ENCODE assay signal across 15 cellular contexts in genomic region chr2:119246884-119247843, GRCh38. TPM values are rescaled to one million over a fixed set of nuclear protein-coding genes. Genes with fewer than 3 reads are reported as not detected.
DNase-seq lines count a peak whose midpoint lies in the region; ATAC-seq, FAIRE-seq and TF ChIP-seq lines count a peak whose summit lies in the region.
"Had no signal": no experiment of that assay in that cellular context is flagged by ENCODE, and none has a peak within 500 bp of the region (broad histone marks: within the 10 kb centered on the region; RNA-seq: fewer than 3 reads in every experiment).

No MANE protein-coding gene starts in this region.

- no peak overlapping the region for H2BK20ac ChIP-seq in IMR-90 (ENCODE audit: low read depth, low read length)

- H3K14ac ChIP-seq in IMR-90 (replicated peaks; ENCODE audit: low read depth, low read length) = no peak overlapping the region

- in situ Hi-C loops in IMR-90 (cut with MboI; ENCODE audit: low sequenced_read_pairs) (loop anchor here (25.0 kb wide), 1 partner anchor 990 kb away; no protein-coding TSS in a partner anchor), HepG2 (cut with HindIII; ENCODE audit: extremely low pct_ligation_motif_present, low pct_unique_long_range_greater_than_20kb) (no loop called here)

- H3K27me3 ChIP-seq in IMR-90 (ENCODE audit: control insufficient read depth, insufficient read depth, low read length) = no peaks in the 10 kb centered on the region
- H3K27me3 ChIP-seq in HepG2 (ENCODE audit: control insufficient read depth in 1 of 2, insufficient read depth in 2 of 2, low read length in 2 of 2) = no peaks in the 10 kb centered on the region
- H3K27me3 ChIP-seq in stomach = no peaks in the 10 kb centered on the region
- H3K27me3 ChIP-seq: BE2C had no signal

- DNase-seq in IMR-90 = no peak
- DNase-seq in WTC11 (ENCODE audit: low spot score) = no peak
- no peak for DNase-seq in HepG2 (ENCODE audit: low spot score)
- peak; percentile 22 for DNase-seq in stomach
- no peak for DNase-seq in osteocyte (ENCODE audit: extremely low spot score, unreplicated experiment)
- DNase-seq in caudate nucleus (lab: John Stamatoyannopoulos, UW) = no peak
- DNase-seq: BE2C; CD8-positive, alpha-beta T cell; MV-4-11; NCI-H1694; NCI-H748 treated with DMSO at 0.1 percent for 48 hours; SHP77 had no signal

- peaks cover 17% of the 10 kb centered on the region for H3K4me1 ChIP-seq in IMR-90 (ENCODE audit: control insufficient read depth, insufficient read depth, low read length)
- peaks cover 13% of the 10 kb centered on the region; the same call in 1 of the 2 replicates for H3K4me1 ChIP-seq in HepG2 (ENCODE audit: insufficient read depth, low read length)
- peaks cover 0 to 20% (median 6%) of the 10 kb centered on the region in 4 donors for H3K4me1 ChIP-seq in stomach
- H3K4me1 ChIP-seq: BE2C had no signal

- H3K9me3 Mint-ChIP-seq in WTC11 = peaks cover 5% of the 10 kb centered on the region; the same call in 1 of the 2 replicates
- H3K9me3 Mint-ChIP-seq in osteocyte (ENCODE audit: unreplicated experiment) = peaks cover 5% of the 10 kb centered on the region
- H3K9me3 Mint-ChIP-seq: CD8-positive, alpha-beta T cell had no signal

- no peak overlapping the region for H4K91ac ChIP-seq in IMR-90 (ENCODE audit: insufficient read depth, low read depth, low read length)

- H3K4me3 Mint-ChIP-seq in WTC11 (no peak overlapping the region), osteocyte (ENCODE audit: unreplicated experiment) (no peak overlapping the region)
- H3K4me3 Mint-ChIP-seq: CD8-positive, alpha-beta T cell had no signal

- TF ChIP-seq CTCF in IMR-90 (conservative IDR thresholded peaks at IDR 0.05; ENCODE audit: low read depth, low read length) (no peak), WTC11 (IDR thresholded peaks at IDR 0.05) (no peak), HepG2 (CRISPR knock-in tag; IDR thresholded peaks at IDR 0.05) (peak; percentile 26; the same call in 1 of the 2 replicates), stomach (IDR thresholded peaks at IDR 0.05) (no peak), osteocyte (IDR thresholded peaks at IDR 0.05) (no peak)

- intact Hi-C loops in IMR-90 (cut with micrococcal nuclease) (no loop called here), HepG2 (cut with micrococcal nuclease; ENCODE audit: unreplicated experiment) (no loop called here), stomach (cut with DNase I; ENCODE audit: low total_unique reads) (no loop called here)

- WGBS in IMR-90 (ENCODE audit: extremely low coverage in 2 of 2, insufficient read length in 1 of 2), 2 experiments = 97% methylated on average over 13 of the region's 24 CpGs; no CpG with 5 or more reads in 1 of the 2 experiments
- 92% methylated on average over 18 of the region's 24 CpGs for WGBS in HepG2 (ENCODE audit: low lambda C conversion rate)
- WGBS in stomach, 5 donors = 83 to 90% (median 89%) methylated on average over 11 to 24 of the region's 24 CpGs

- H3K27ac ChIP-seq in IMR-90 (ENCODE audit: insufficient read depth, low read length) (no peak overlapping the region), HepG2 (ENCODE audit: extremely low read length, insufficient read depth, low read length) (no peak overlapping the region), stomach (no peak overlapping the region), caudate nucleus (ENCODE audit: low read depth, low read length) (no peak overlapping the region)

- no peaks in the 10 kb centered on the region; the same call in 1 of the 2 replicates for H3K27me3 Mint-ChIP-seq in WTC11 (ENCODE audit: low read depth)
- H3K27me3 Mint-ChIP-seq in osteocyte (ENCODE audit: unreplicated experiment) = no peaks in the 10 kb centered on the region

- no peak overlapping the region for H2BK15ac ChIP-seq in IMR-90 (ENCODE audit: low read depth, low read length)

- TF ChIP-seq RAD21 in IMR-90 (IDR thresholded peaks at IDR 0.05; ENCODE audit: low read length) (no peak), HepG2 (CRISPR knock-in tag; IDR thresholded peaks at IDR 0.05) (no peak)

- no peak overlapping the region for H2BK5ac ChIP-seq in IMR-90 (ENCODE audit: low read depth, low read length, poor library complexity, severe bottlenecking)

- peaks cover 2% of the 10 kb centered on the region; the same call in 1 of the 2 replicates for H3K9me3 ChIP-seq in IMR-90 (ENCODE audit: control insufficient read depth, insufficient read depth, low read length)
- no peaks in the 10 kb centered on the region for H3K9me3 ChIP-seq in HepG2 (ENCODE audit: low read length)
- H3K9me3 ChIP-seq in stomach = peaks cover 0 to 6% (median 2%) of the 10 kb centered on the region in 4 donors
- H3K9me3 ChIP-seq: BE2C had no signal

- no peak overlapping the region for H3K56ac ChIP-seq in IMR-90 (ENCODE audit: extremely low read depth, insufficient read depth, low read length)

- no peak overlapping the region for H2AK9ac ChIP-seq in IMR-90 (replicated peaks; ENCODE audit: low read depth, low read length, poor library complexity)

- no peak overlapping the region for H4K8ac ChIP-seq in IMR-90 (ENCODE audit: low read depth in 2 of 2, low read length in 2 of 2)

- H3K9me1 ChIP-seq in IMR-90 (ENCODE audit: insufficient read depth, low read length) = peaks cover 22% of the 10 kb centered on the region

- ATAC-seq in IMR-90 (ENCODE audit: low read depth) = no peak
- ATAC-seq in WTC11 = peak; percentile 71
- ATAC-seq in HepG2 = peak; percentile 71
- no peak for ATAC-seq in HG03097 (IDR thresholded peaks at IDR 0.05; ENCODE audit: low FRiP score, unreplicated experiment)
- ATAC-seq: CD8-positive, alpha-beta T cell; Panc1 had no signal

- H3K27ac Mint-ChIP-seq in WTC11 = no peak overlapping the region
- no peak overlapping the region for H3K27ac Mint-ChIP-seq in osteocyte (ENCODE audit: unreplicated experiment)
- H3K27ac Mint-ChIP-seq: CD8-positive, alpha-beta T cell had no signal

- TF ChIP-seq EP300 in HepG2 (IDR thresholded peaks at IDR 0.05; ENCODE audit: low read depth in 2 of 2, low read length in 2 of 2) (no peak), HepG2 (CRISPR knock-in tag; IDR thresholded peaks at IDR 0.05; ENCODE audit: borderline replicate concordance) (no peak), stomach (IDR thresholded peaks at IDR 0.05) (no peak)

- H3K4me3 ChIP-seq in IMR-90 (ENCODE audit: insufficient read depth, low read depth, low read length) (no peak overlapping the region), HepG2 (replicated peaks in 1 of 3; ENCODE audit: insufficient read depth in 1 of 3, low read depth in 2 of 3, low read length in 3 of 3) (no peak overlapping the region), stomach (no peak overlapping the region)

- H2AK5ac ChIP-seq in IMR-90 (ENCODE audit: low read depth, low read length) = peak overlapping the region; percentile 58; the same call in 1 of the 2 replicates

- H3K36me3 Mint-ChIP-seq in WTC11 (peaks cover 29% of the 10 kb centered on the region), osteocyte (ENCODE audit: unreplicated experiment) (peaks cover 7% of the 10 kb centered on the region)
- H3K36me3 Mint-ChIP-seq: CD8-positive, alpha-beta T cell had no signal

- no peaks in the 10 kb centered on the region for H3K4me1 Mint-ChIP-seq in WTC11
- H3K4me1 Mint-ChIP-seq in osteocyte (ENCODE audit: unreplicated experiment) = peaks cover 46% of the 10 kb centered on the region

- H2BK120ac ChIP-seq in IMR-90 (ENCODE audit: low read depth, low read length) = peak overlapping the region; percentile 57; the same call in 1 of the 2 replicates

- H3K9ac ChIP-seq in IMR-90 (ENCODE audit: low read depth, low read length) = no peak overlapping the region
- no peak overlapping the region for H3K9ac ChIP-seq in HepG2 (ENCODE audit: insufficient read depth, low read depth, low read length)

- H3K18ac ChIP-seq in IMR-90 (ENCODE audit: low read depth, low read length) = no peak overlapping the region

- no peak for FAIRE-seq in HepG2 (lab: Jason Lieb, UNC)
- FAIRE-seq: H54 had no signal

- dilution Hi-C loops in IMR-90 (cut with HindIII; ENCODE audit: low sequenced_read_pairs, unreplicated experiment) = no loop called here

- no peak overlapping the region for H4K5ac ChIP-seq in IMR-90 (ENCODE audit: low read depth, low read length)

- H3K4me2 ChIP-seq in IMR-90 (ENCODE audit: low read depth, low read length) = no peak overlapping the region
- H3K4me2 ChIP-seq in HepG2 (ENCODE audit: low read depth, low read length) = no peak overlapping the region

- CTCF ChIA-PET in IMR-90 (lab: Yijun Ruan, JAX) = interaction anchor here (1.1 kb wide), 1 partner anchor 14 kb away, joined by 3 read pairs; no protein-coding TSS in a partner anchor
- CTCF ChIA-PET in WTC11 (lab: Charles Lee) = interaction anchor here (0.5 to 1.6 kb wide), 8 partner anchors 8 to 313 kb away, joined by 3 to 13 read pairs (median 4); no protein-coding TSS in a partner anchor
- CTCF ChIA-PET in HepG2 (lab: Yijun Ruan, JAX; ENCODE audit: low intra/inter-chr PET ratio, low total read pairs) = no interaction called here

- no peak overlapping the region for H3K23ac ChIP-seq in IMR-90 (ENCODE audit: low read depth, low read length)

- H3K4ac ChIP-seq in IMR-90 (ENCODE audit: low read depth, low read length) = no peak overlapping the region

- no peak overlapping the region for H2AFZ ChIP-seq in IMR-90 (replicated peaks; ENCODE audit: low read length, poor library complexity)
- no peak overlapping the region for H2AFZ ChIP-seq in HepG2 (ENCODE audit: low read length)

- TF ChIP-seq POLR2A in IMR-90 (IDR thresholded peaks at IDR 0.05; ENCODE audit: low read depth, low read length) (no peak), HepG2 (IDR thresholded peaks at IDR 0.05; ENCODE audit: insufficient read depth in 1 of 2, low read depth in 2 of 2, low read length in 2 of 2) (no peak), stomach (IDR thresholded peaks at IDR 0.05) (no peak)

- POLR2A ChIA-PET in IMR-90 (lab: Charles Lee; ENCODE audit: unreplicated experiment) = no interaction called here
- POLR2A ChIA-PET in WTC11 (lab: Charles Lee) = no interaction called here
- POLR2A ChIA-PET in HepG2 (lab: Yijun Ruan, JAX) = interaction anchor here (1.2 kb wide), 1 partner anchor 24 kb away, joined by 3 read pairs; the partner anchor contains the start of gene STEAP3

- no TSS peak for BruUV-seq in IMR-90 (replicated peaks; lab: Mats Ljungman, UMichigan)
- BruUV-seq in HepG2 (replicated peaks; lab: Mats Ljungman, UMichigan) = no TSS peak

- H3K79me1 ChIP-seq in IMR-90 (ENCODE audit: low read depth in 1 of 2, low read length in 2 of 2) = peaks cover 0 to 16% of the 10 kb centered on the region in 2 experiments; a peak in 2 of 4 replicates

- H3K79me2 ChIP-seq in HepG2 (ENCODE audit: insufficient read depth, low read length) = no peaks in the 10 kb centered on the region

- peaks cover 4% of the 10 kb centered on the region for H3K36me3 ChIP-seq in IMR-90 (ENCODE audit: control insufficient read depth, insufficient read depth, low read length)
- H3K36me3 ChIP-seq in HepG2 (replicated peaks in 1 of 2; ENCODE audit: control insufficient read depth in 1 of 2, insufficient read depth in 2 of 2, low read length in 2 of 2) = peaks cover 5 to 24% of the 10 kb centered on the region in 2 experiments
- H3K36me3 ChIP-seq in stomach = peaks cover 0 to 59% (median 53%) of the 10 kb centered on the region in 4 donors
- H3K36me3 ChIP-seq: BE2C had no signal

- H4K20me1 ChIP-seq in IMR-90 (ENCODE audit: insufficient read depth, low read length) (no peaks in the 10 kb centered on the region), HepG2 (ENCODE audit: insufficient read depth, low read length) (no peaks in the 10 kb centered on the region)

RNA-seq across cellular contexts. Expression of gene STEAP3, which starts 23.5 kb away (rescaled TPM):
- total RNA-seq in IMR-90 (2012; rRNA removed) (18.9 and 19.4 TPM in 2 replicates), WTC11 (2021) (20.5 to 24.0 TPM (median 21.4 TPM) in 3 replicates), HepG2 (2016; rRNA removed; fragmentation: Illumina TruSeq; extraction: Trizol) (12.8 and 21.1 TPM in 2 replicates), stomach (10 to 100 TPM in 3 of 5 donors, 1 to 10 TPM in 2; 5.3 to 56.7 (median 37.4) TPM), osteocyte (19.3 and 22.7 TPM in 2 replicates)
- polyA plus RNA-seq in IMR-90 (2012; rRNA removed) (43.9 and 46.6 TPM in 2 replicates), HepG2 (2011; rRNA removed) (7.3 and 10.2 TPM in 2 replicates), stomach (10 to 100 TPM in 2 of 3 donors, 1 to 10 TPM in 1; 2.9 to 12.8 (median 12.5) TPM)
- polyA plus RNA-seq in IMR-90 (2012; cell fraction: cytosol; rRNA removed) = 19.1 and 50.3 TPM in 2 replicates
- 35.5 and 93.9 TPM in 2 replicates for polyA plus RNA-seq in IMR-90 (2012; cell fraction: nucleus; rRNA removed; ENCODE audit: low replicate concordance)
- total RNA-seq in HepG2 (2016; cell fraction: cytosol; rRNA removed; fragmentation: Illumina TruSeq; extraction: Trizol; ENCODE audit: low read depth) = 1.9 and 2.5 TPM in 2 replicates
- total RNA-seq in HepG2 (2016; cell fraction: insoluble cytoplasmic fraction; rRNA removed; fragmentation: Illumina TruSeq; extraction: Trizol) = 12.1 and 21.6 TPM in 2 replicates
- total RNA-seq in HepG2 (2016; cell fraction: membrane; rRNA removed; fragmentation: Illumina TruSeq; extraction: Trizol) = 8.0 and 8.1 TPM in 2 replicates
- total RNA-seq in HepG2 (2016; cell fraction: nucleus; rRNA removed; fragmentation: Illumina TruSeq; extraction: Trizol) = 23.7 and 29.0 TPM in 2 replicates
- polyA plus RNA-seq in HepG2 (2011; cell fraction: cytosol; rRNA removed) = 4.5 and 5.9 TPM in 2 replicates
- 20.0 and 20.1 TPM in 2 replicates for polyA plus RNA-seq in HepG2 (2011; cell fraction: nucleus; rRNA removed)
- 7.0 and 9.7 TPM in 2 replicates for polyA plus RNA-seq in HepG2 (2012)
- 2.3 TPM in 2 replicates for polyA plus RNA-seq in HepG2 (2016; cell fraction: cytosol; fragmentation: Illumina TruSeq; extraction: Trizol; ENCODE audit: low read depth)
- polyA plus RNA-seq in HepG2 (2016; cell fraction: insoluble cytoplasmic fraction; fragmentation: Illumina TruSeq; extraction: Trizol; ENCODE audit: low read depth) = 11.0 and 14.2 TPM in 2 replicates
- 4.7 and 6.6 TPM in 2 replicates for polyA plus RNA-seq in HepG2 (2016; cell fraction: membrane; fragmentation: Illumina TruSeq; extraction: Trizol; ENCODE audit: low read depth)
- polyA plus RNA-seq in HepG2 (2016; cell fraction: nucleus; fragmentation: Illumina TruSeq; extraction: Trizol; ENCODE audit: insufficient read depth, low read depth) = 46.6 and 48.2 TPM in 2 replicates
- polyA minus RNA-seq in HepG2 (2011; rRNA and poly(A)+ RNA removed; ENCODE audit: low replicate concordance) = 14.5 and 38.6 TPM in 2 replicates
- 10.7 and 11.0 TPM in 2 replicates for polyA minus RNA-seq in HepG2 (2011; cell fraction: cytosol; rRNA and poly(A)+ RNA removed)
- polyA minus RNA-seq in HepG2 (2011; cell fraction: nucleus; rRNA and poly(A)+ RNA removed) = 5.8 and 7.5 TPM in 2 replicates
- total RNA-seq: CD8-positive, alpha-beta T cell had no signal

Comparison
In these comparisons a context has a peak if more than half of its experiments do, and no peak if none do; other contexts are left out.
1. ATAC-seq: peak in WTC11 (single experiment) and HepG2 (single experiment); none in IMR-90 (single experiment) and HG03097 (single experiment).